In genomic region chr4:56298210-56298609, GRCh38 we compare ENCODE assay signal across 29 cellular contexts.
"Had no signal": no experiment of that assay in that cellular context is flagged by ENCODE, and none has a peak within 500 bp of the region (broad histone marks: within the 10 kb centered on the region; RNA-seq: fewer than 3 reads in every experiment).

No MANE protein-coding gene starts in this region.

- H3K27me3 ChIP-seq: adrenal gland, brain microvascular endothelial cell, MG63, SJCRH30 had no signal

- H3K27me3 Mint-ChIP-seq: activated CD4-positive, alpha-beta T cell treated with anti-CD3 and anti-CD28 coated beads for 36 hours had no signal

- H3K27ac Mint-ChIP-seq: activated CD4-positive, alpha-beta T cell treated with anti-CD3 and anti-CD28 coated beads for 36 hours; activated CD4-positive, alpha-beta T cell treated with anti-CD3 and anti-CD28 coated beads, Interleukin-2, amount 10 ng/mL, durations not matched to agents 7 days and 5 days; activated CD8-positive, alpha-beta T cell treated with anti-CD3 and anti-CD28 coated beads, Interleukin-2, amount 10 ng/mL, durations not matched to agents 7 days and 5 days; activated naive CD4-positive, alpha-beta T cell treated with anti-CD3 and anti-CD28 coated beads for 36 hours; activated naive CD4-positive, alpha-beta T cell treated with anti-CD3 and anti-CD28 coated beads, Interleukin-2, amount 50 U/mL, for 72 hours; activated T-cell treated with anti-CD3 and anti-CD28 coated beads, Interleukin-2, amount 50 U/mL, for 24 hours; T-helper 1 cell treated with Interleukin-12 subunit alpha and Interleukin-12 subunit beta and Interleukin-4 antibody, amounts not matched to agents 30 μg/mL and 1 μg/mL, for 36 hours; T-helper 2 cell treated with Interferon-gamma antibody and Interleukin-4, amounts not matched to agents 5 μg/mL and 100 μg/mL, for 36 hours had no signal

- H3K9me3 ChIP-seq: adrenal gland, MG63, SJCRH30 had no signal

- H3K4me3 Mint-ChIP-seq: activated CD4-positive, alpha-beta T cell treated with anti-CD3 and anti-CD28 coated beads for 36 hours; activated CD4-positive, alpha-beta T cell treated with anti-CD3 and anti-CD28 coated beads, Interleukin-2, amount 10 ng/mL, durations not matched to agents 7 days and 5 days; activated CD8-positive, alpha-beta T cell treated with anti-CD3 and anti-CD28 coated beads, Interleukin-2, amount 10 ng/mL, durations not matched to agents 7 days and 5 days; activated naive CD4-positive, alpha-beta T cell treated with anti-CD3 and anti-CD28 coated beads for 36 hours; activated T-cell treated with anti-CD3 and anti-CD28 coated beads, Interleukin-2, amount 50 U/mL, for 24 hours; T-helper 1 cell treated with Interleukin-12 subunit alpha and Interleukin-12 subunit beta and Interleukin-4 antibody, amounts not matched to agents 30 μg/mL and 1 μg/mL, for 36 hours; T-helper 2 cell treated with Interferon-gamma antibody and Interleukin-4, amounts not matched to agents 5 μg/mL and 100 μg/mL, for 36 hours; WTC11 had no signal

- H3K36me3 Mint-ChIP-seq: WTC11 had no signal

- H3K36me3 ChIP-seq: adrenal gland, brain microvascular endothelial cell, MG63, SJCRH30 had no signal

- H3K4me1 ChIP-seq: adrenal gland had no signal

- H3K27ac ChIP-seq: adrenal gland, brain microvascular endothelial cell, SJCRH30, SK-N-MC had no signal

- ATAC-seq: activated CD4-positive, alpha-beta T cell treated with anti-CD3 and anti-CD28 coated beads for 36 hours; activated CD4-positive, CD25-positive, alpha-beta regulatory T cell treated with anti-CD3 and anti-CD28 coated beads, Interleukin-2, amount 50 U/mL, for 24 hours; activated CD8-positive, alpha-beta T cell treated with anti-CD3 and anti-CD28 coated beads, Interleukin-2, amount 10 ng/mL, durations not matched to agents 7 days and 5 days; activated naive CD4-positive, alpha-beta T cell treated with anti-CD3 and anti-CD28 coated beads, Interleukin-2, amount 50 U/mL, for 72 hours; Panc1; WTC11 had no signal

- DNase-seq: activated CD4-positive, alpha-beta T cell treated with anti-CD3 and anti-CD28 coated beads for 36 hours; activated CD4-positive, alpha-beta T cell treated with anti-CD3 and anti-CD28 coated beads, Interleukin-2, amount 10 ng/mL, durations not matched to agents 7 days and 5 days; activated CD4-positive, alpha-beta T cell treated with anti-CD3 and anti-CD28 coated beads, Interleukin-2, amount 50 U/mL, for 48 hours; activated CD8-positive, alpha-beta T cell treated with anti-CD3 and anti-CD28 coated beads, Interleukin-2, amount 10 ng/mL, durations not matched to agents 7 days and 5 days; activated gamma-delta T cell treated with Interleukin-2 at 50 U/mL for 16 hours; activated naive CD4-positive, alpha-beta T cell treated with anti-CD3 and anti-CD28 coated beads for 36 hours; activated T-cell treated with anti-CD3 and anti-CD28 coated beads, Interleukin-2, amount 50 U/mL, for 24 hours; adrenal gland; brain microvascular endothelial cell; central memory CD4-positive, alpha-beta T cell; Karpas-422; KBM-7; MG63; NCI-H1048; NCI-H1105 treated with DMSO at 0.1 percent for 48 hours; NCI-H1436; NCI-H1694; NCI-H2029; NCI-H345; NCI-H524 treated with DMSO at 0.1 percent for 48 hours; SHP77; SJCRH30 had no signal

- H3K4me3 ChIP-seq: adrenal gland, MG63, SJCRH30, SK-N-MC had no signal

- H3K9me3 Mint-ChIP-seq: activated naive CD4-positive, alpha-beta T cell treated with anti-CD3 and anti-CD28 coated beads for 36 hours; activated T-cell treated with anti-CD3 and anti-CD28 coated beads, Interleukin-2, amount 50 U/mL, for 24 hours; T-helper 1 cell treated with Interleukin-12 subunit alpha and Interleukin-12 subunit beta and Interleukin-4 antibody, amounts not matched to agents 30 μg/mL and 1 μg/mL, for 36 hours; WTC11 had no signal
